Comparison of ENCODE assay signal across 29 cellular contexts in genomic region chr4:147496500-147496899, GRCh38. TPM values are rescaled to one million over a fixed set of nuclear protein-coding genes. Genes with fewer than 3 reads are reported as not detected.
"Had no signal": no experiment of that assay in that cellular context is flagged by ENCODE, and none has a peak within 500 bp of the region (broad histone marks: within the 10 kb centered on the region; RNA-seq: fewer than 3 reads in every experiment).

No MANE protein-coding gene starts in this region.

- ATAC-seq: heart left ventricle; left colon; left lung; lower lobe of right lung; natural killer cell treated with Interleukin-12 subunit alpha and Interleukin-12 subunit beta and Interleukin-15 and Interleukin-18, amount 100 ng/mL, for 72 hours; pancreas; right cardiac atrium; sciatic nerve had no signal

- H3K4me3 Mint-ChIP-seq: immature natural killer cell; naive B cell; natural killer cell treated with Interleukin-12 subunit alpha and Interleukin-12 subunit beta and Interleukin-15 and Interleukin-18, amount 100 ng/mL, for 72 hours; stimulated activated naive CD8-positive, alpha-beta T cell treated with anti-CD3 and anti-CD28 coated beads, Interleukin-15, Interleukin-2, amounts not matched to agents 100 ng/mL and 50 ng/mL, for 24 hours; type B pancreatic cell had no signal

- H3K27ac Mint-ChIP-seq: immature natural killer cell; naive B cell; natural killer cell treated with Interleukin-12 subunit alpha and Interleukin-12 subunit beta and Interleukin-15 and Interleukin-18, amount 100 ng/mL, for 72 hours; stimulated activated naive CD8-positive, alpha-beta T cell treated with anti-CD3 and anti-CD28 coated beads, Interleukin-15, Interleukin-2, amounts not matched to agents 100 ng/mL and 50 ng/mL, for 24 hours; type B pancreatic cell had no signal

- H3K27ac ChIP-seq: heart left ventricle, left lung, lower lobe of right lung, pancreas, prostate gland, skin epidermis, tibial nerve, vagina had no signal

- H3K4me1 Mint-ChIP-seq: immature natural killer cell, naive B cell had no signal

- H3K36me3 Mint-ChIP-seq: immature natural killer cell; naive B cell; natural killer cell treated with Interleukin-12 subunit alpha and Interleukin-12 subunit beta and Interleukin-15 and Interleukin-18, amount 100 ng/mL, for 72 hours had no signal

- H3K4me1 ChIP-seq: pancreas, prostate gland, tibial nerve had no signal

- H3K36me3 ChIP-seq: heart left ventricle, left lung, lower lobe of right lung, pancreas, prostate gland, tibial nerve, vagina had no signal

- DNase-seq: heart left ventricle; hypothalamus; immature natural killer cell; islet precursor cell; kidney glomerular epithelial cell; left colon; left lung; lower lobe of right lung; mammary epithelial cell; mesenchymal stem cell; naive B cell; pancreas; posterior cingulate gyrus; retina; right cardiac atrium; stimulated activated CD4-positive, alpha-beta T cell treated with anti-CD3 and anti-CD28 coated beads, Interleukin-12 subunit alpha, Interleukin-12 subunit beta, amount 100 ng/mL, for 4 hours; stimulated activated CD4-positive, alpha-beta T cell treated with anti-CD3 and anti-CD28 coated beads, Interleukin-15, amount 100 ng/mL, for 24 hours; stimulated activated CD4-positive, alpha-beta T cell treated with anti-CD3 and anti-CD28 coated beads, Interleukin-2, amount 100 ng/mL, for 24 hours; stimulated activated CD4-positive, alpha-beta T cell treated with anti-CD3 and anti-CD28 coated beads, Interleukin-4, amount 100 ng/mL, for 1 hour; stimulated activated naive CD4-positive, alpha-beta T cell; substantia nigra had no signal

- H3K27me3 ChIP-seq: heart left ventricle, left lung, pancreas, tibial nerve, vagina had no signal

- H3K27me3 Mint-ChIP-seq: type B pancreatic cell had no signal

- H3K9me3 ChIP-seq: heart left ventricle, left lung, lower lobe of right lung, pancreas, prostate gland, tibial nerve, vagina had no signal

- H3K4me3 ChIP-seq: heart left ventricle, left lung, lower lobe of right lung, pancreas, prostate gland, skin epidermis, tibial nerve, vagina had no signal

RNA-seq across cellular contexts. Expression of gene EDNRA, which starts 15.6 kb away (rescaled TPM):
- total RNA-seq: natural killer cell treated with Interleukin-12 subunit alpha and Interleukin-12 subunit beta and Interleukin-15 and Interleukin-18, amount 100 ng/mL, for 72 hours had no signal
- polyA plus RNA-seq: immature natural killer cell had no signal
